In genomic region chr4:159101983-159102622, GRCh38 we compare ENCODE assay signal across 7 cellular contexts. TPM values are rescaled to one million over a fixed set of nuclear protein-coding genes. Genes with fewer than 3 reads are reported as not detected.
DNase-seq lines count a peak whose midpoint lies in the region; FAIRE-seq and TF ChIP-seq lines count a peak whose summit lies in the region.

No MANE protein-coding gene starts in this region.

- H3K9me3 Mint-ChIP-seq in H9 (no peaks in the 10 kb centered on the region; a peak in 2 of 5 replicates), glutamatergic neuron (ENCODE audit: unreplicated experiment) (peaks cover 16% of the 10 kb centered on the region)

- H3K4me3 ChIP-seq in WERI-Rb-1 (ENCODE audit: low read depth, low read length) (peak overlapping the region; percentile 75), skin epidermis (peak overlapping the region; percentile 65 to 99 (median 92))

- no peak overlapping the region for H3K14ac ChIP-seq in H9 (ENCODE audit: insufficient read depth, low read length)

- no peaks in the 10 kb centered on the region for H4K20me1 ChIP-seq in H9 (ENCODE audit: control insufficient read depth, insufficient read depth, insufficient read length)

- H2AFZ ChIP-seq in H9 (ENCODE audit: low read length) = no peak overlapping the region

- no peak overlapping the region for H4K91ac ChIP-seq in H9 (ENCODE audit: insufficient read length, low read depth, low read length)

- H3K27ac ChIP-seq in H9 (ENCODE audit: insufficient read length, low read depth, low read length) (no peak overlapping the region), WERI-Rb-1 (peak overlapping the region; percentile 63), skin epidermis (peak overlapping the region in 20 of 21 experiments; percentile 53 to 97 (median 92))

- peak overlapping the region; percentile 25 for H3K9ac ChIP-seq in H9 (ENCODE audit: extremely low read depth, insufficient read length, low read length)

- no CpG with 5 or more reads among the region's 14 CpGs for WGBS in H9 (ENCODE audit: extremely low coverage, insufficient read length, low lambda C conversion rate)

- H3K9me3 ChIP-seq in H9 (ENCODE audit: control insufficient read depth, low read depth, low read length) = no peaks in the 10 kb centered on the region
- H3K9me3 ChIP-seq in WERI-Rb-1 (ENCODE audit: severe bottlenecking) = no peaks in the 10 kb centered on the region

- H2BK5ac ChIP-seq in H9 (ENCODE audit: insufficient read length, low read length) = no peak overlapping the region

- H3K4me3 Mint-ChIP-seq in H9 (peak overlapping the region; percentile 66 to 89), glutamatergic neuron (ENCODE audit: unreplicated experiment) (peak overlapping the region; percentile 88)

- no peak for TF ChIP-seq CTCF in H9 (conservative IDR thresholded peaks at IDR 0.05)
- TF ChIP-seq CTCF in WERI-Rb-1 (IDR thresholded peaks at IDR 0.05; ENCODE audit: low read depth, low read length) = no peak
- TF ChIP-seq CTCF in glutamatergic neuron (IDR thresholded peaks at IDR 0.05; ENCODE audit: partially characterized antibody, unreplicated experiment) = no peak

- FAIRE-seq in urothelium cell line (lab: Jason Lieb, UNC) = no peak

- peaks cover 15% of the 10 kb centered on the region for H3K23me2 ChIP-seq in H9 (ENCODE audit: insufficient read length, low read depth, low read length, poor library complexity, severe bottlenecking)

- H3K4me1 Mint-ChIP-seq in H9 (peaks cover 40 to 47% of the 10 kb centered on the region in 2 experiments), glutamatergic neuron (ENCODE audit: low read depth, unreplicated experiment) (peaks cover 22% of the 10 kb centered on the region)

- DNase-seq in H9 (peak; percentile 34), WERI-Rb-1 (no peak), glutamatergic neuron (no peak), urothelium cell line (ENCODE audit: low spot score) (no peak), kidney tubule cell (ENCODE audit: low spot score) (no peak), NAMALWA (ENCODE audit: low spot score) (no peak)

- H3K36me3 Mint-ChIP-seq in H9 (ENCODE audit: insufficient read depth in 1 of 3, low read depth in 3 of 3) (peaks cover 0 to 4% (median 0%) of the 10 kb centered on the region in 3 experiments; a peak in 1 of 7 replicates), glutamatergic neuron (ENCODE audit: unreplicated experiment) (no peaks in the 10 kb centered on the region)

- H3K4me2 ChIP-seq in H9 (ENCODE audit: insufficient read depth, insufficient read length, low read length) = peak overlapping the region; percentile 87

- H3K18ac ChIP-seq in H9 (ENCODE audit: insufficient read length, low read depth, low read length) = peak overlapping the region; percentile 1

- no peak overlapping the region for H2BK15ac ChIP-seq in H9 (ENCODE audit: low read depth, low read length)

- H3K4ac ChIP-seq in H9 (ENCODE audit: low read depth, low read length) = no peak overlapping the region

- peaks cover 14% of the 10 kb centered on the region; the same call in 1 of the 2 replicates for H3K79me2 ChIP-seq in H9 (ENCODE audit: insufficient read depth, low read length)

- H2BK12ac ChIP-seq in H9 (ENCODE audit: insufficient read length, low read depth, low read length) = no peak overlapping the region

- H3K79me1 ChIP-seq in H9 (ENCODE audit: insufficient read depth, low read depth, low read length, poor library complexity, severe bottlenecking) = peaks cover 5% of the 10 kb centered on the region

- peaks cover 15% of the 10 kb centered on the region; the same call in 1 of the 2 replicates for H3K4me1 ChIP-seq in H9 (ENCODE audit: insufficient read depth, low read length)

- H3K27ac Mint-ChIP-seq in H9 (peak overlapping the region in 2 of 3 experiments; percentile 62 to 90; a peak in 3 of 7 replicates), glutamatergic neuron (ENCODE audit: unreplicated experiment) (peak overlapping the region; percentile 75)

- no peak overlapping the region for H4K8ac ChIP-seq in H9 (replicated peaks; ENCODE audit: insufficient read length, low read depth, low read length)

- H2BK120ac ChIP-seq in H9 (ENCODE audit: low read depth, low read length, poor library complexity, severe bottlenecking) = no peak overlapping the region

- H3K56ac ChIP-seq in H9 (ENCODE audit: insufficient read length, low read depth, low read length) = no peak overlapping the region

- H2BK20ac ChIP-seq in H9 (ENCODE audit: low read depth, low read length, poor library complexity, severe bottlenecking) = no peak overlapping the region

- H3K27me3 Mint-ChIP-seq in H9 (ENCODE audit: low read depth) (peaks cover 16% of the 10 kb centered on the region), glutamatergic neuron (ENCODE audit: unreplicated experiment) (peaks cover 17% of the 10 kb centered on the region)

- no peak overlapping the region for H3K23ac ChIP-seq in H9 (ENCODE audit: insufficient read length, low read depth, low read length)

- H3K27me3 ChIP-seq in H9 (ENCODE audit: insufficient read depth, low read length) = no peaks in the 10 kb centered on the region
- no peaks in the 10 kb centered on the region for H3K27me3 ChIP-seq in WERI-Rb-1 (ENCODE audit: insufficient read depth, low read depth, severe bottlenecking)

- H3K36me3 ChIP-seq in WERI-Rb-1 = peaks cover 3% of the 10 kb centered on the region; the same call in 1 of the 2 replicates

- no peak overlapping the region for H4K5ac ChIP-seq in H9 (ENCODE audit: insufficient read length, low read depth, low read length)

- no peak overlapping the region for H2AK5ac ChIP-seq in H9 (ENCODE audit: insufficient read length, low read length)

- H3T11ph ChIP-seq in H9 (ENCODE audit: low read length) = no peak overlapping the region

RNA-seq across cellular contexts. Expression of gene RAPGEF2, which starts 0.8 kb away (rescaled TPM):
- 33.8 and 37.1 TPM in 2 replicates for total RNA-seq in H9 (2021)
- total RNA-seq in glutamatergic neuron (ENCODE audit: unreplicated experiment) = 58.4 TPM
